8 cellular contexts compared by ENCODE assay signal in the genomic region with DNA sequence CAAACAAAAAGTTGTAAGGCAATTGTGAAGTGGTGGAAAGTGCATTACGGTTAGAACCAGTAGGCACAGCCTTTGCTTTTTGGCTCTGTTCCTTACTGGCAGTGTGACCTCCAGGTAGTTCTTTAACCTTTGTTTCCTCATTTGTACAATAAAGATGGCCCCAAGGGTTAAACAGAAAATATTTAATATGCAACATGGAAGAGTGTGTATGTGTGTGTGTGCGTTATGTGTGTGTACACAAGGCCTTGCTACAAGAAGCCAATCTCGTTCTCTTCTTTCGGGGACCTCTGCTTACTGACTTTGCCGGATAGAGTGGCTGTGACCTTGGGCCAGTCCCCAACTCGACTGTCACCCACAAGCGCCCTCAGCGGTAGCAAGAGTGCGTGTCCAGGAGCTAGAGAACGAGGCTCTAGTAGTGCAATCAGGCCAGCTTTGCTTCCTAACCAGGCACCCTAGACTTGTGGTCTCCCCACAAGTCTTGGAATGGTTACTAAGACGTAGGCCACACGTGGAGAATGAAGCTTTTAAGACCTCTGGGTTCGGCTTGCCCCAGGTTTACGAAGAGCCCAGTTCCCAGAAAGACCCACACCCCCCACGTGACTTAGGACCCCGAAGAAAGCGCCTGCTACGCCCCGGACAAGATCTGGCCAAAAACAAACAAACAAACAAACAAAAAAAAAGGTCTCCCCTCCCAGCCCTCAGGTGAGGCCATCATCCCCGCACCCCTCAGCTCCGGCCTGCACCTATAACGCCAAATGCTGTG. TPM values are rescaled to one million over a fixed set of nuclear protein-coding genes. Genes with fewer than 3 reads are reported as not detected.
DNase-seq lines count a peak whose midpoint lies in the region; ATAC-seq and TF ChIP-seq lines count a peak whose summit lies in the region.

No MANE protein-coding gene starts in this region.

- H3K4me3 ChIP-seq in AG10803 (ENCODE audit: low read length) = peak overlapping the region; percentile 86
- H3K4me3 ChIP-seq in Jurkat, Clone E6-1 (ENCODE audit: low read length) = peak overlapping the region; percentile 92

- H3K27me3 Mint-ChIP-seq in T-cell = no peaks in the 10 kb centered on the region

- CTCF ChIA-PET in T-cell (lab: Charles Lee) = interaction anchor here in 1 of 2 donors (0.5 to 1.3 kb wide), 6 partner anchors 24 to 483 kb away, joined by 3 to 6 read pairs (median 4); a partner anchor contains a TSS

- peaks cover 67 to 82% (median 78%) of the 10 kb centered on the region in 3 donors for H3K4me1 Mint-ChIP-seq in T-cell

- H3K36me3 Mint-ChIP-seq in T-cell = peaks cover 20% of the 10 kb centered on the region

- POLR2A ChIA-PET in T-cell (lab: Charles Lee) = interaction anchor here (0.5 to 1.0 kb wide), 4 partner anchors 62 to 448 kb away, joined by 3 to 4 read pairs (median 3); no protein-coding TSS in a partner anchor

- TF ChIP-seq CTCF in AG10803 (conservative IDR thresholded peaks at IDR 0.05; ENCODE audit: low read length) = peak; percentile 29

- DNase-seq in AG10803 (ENCODE audit: low read depth) = peak; percentile 66
- DNase-seq in Jurkat, Clone E6-1 (ENCODE audit: low read depth, low spot score) = peak; percentile 37
- DNase-seq in T-cell = peak in 23 of 34 experiments; percentile 2 to 35 (median 13)
- peak; percentile 40 for DNase-seq in cerebellar cortex (ENCODE audit: low spot score)
- peak; percentile 61 to 67 for DNase-seq in left colon
- DNase-seq in stimulated activated CD4-positive, alpha-beta T cell treated with anti-CD3 and anti-CD28 coated beads, Interleukin-4, amount 100 ng/mL, for 48 hours (ENCODE audit: low read depth in 2 of 2) = peak; percentile 20 to 23

- peak overlapping the region; percentile 98 to 100 for H3K27ac Mint-ChIP-seq in T-cell

- H3K9me3 Mint-ChIP-seq in T-cell = no peaks in the 10 kb centered on the region

- H3K4me3 Mint-ChIP-seq in T-cell = peak overlapping the region; percentile 99

- intact Hi-C loops in left colon (cut with DNase I, micrococcal nuclease) = no loop called here

- ATAC-seq in GM18867 (IDR thresholded peaks at IDR 0.05; ENCODE audit: unreplicated experiment) (peak; percentile 28), T-cell (replicated peaks in 1 of 4) (no peak), left colon (peak; percentile 40), GM21723 (IDR thresholded peaks at IDR 0.05; ENCODE audit: unreplicated experiment) (no peak)

RNA-seq across cellular contexts. Expression of a gene that starts 0.6 kb away (rescaled TPM):
- 59.9 TPM for polyA plus RNA-seq in Jurkat, Clone E6-1 (2012; ENCODE audit: insufficient read depth, insufficient read length)
- 10 to 100 TPM; 21.9 to 31.1 (median 25.9) TPM for total RNA-seq in T-cell
- total RNA-seq in left colon = 100 to 1,000 TPM in 1 of 2 donors, 10 to 100 TPM in 1; 86.5 to 106 TPM

RNA-seq across cellular contexts. Expression of a gene that starts 2.7 kb away (rescaled TPM):
- polyA plus RNA-seq in Jurkat, Clone E6-1 (2012; ENCODE audit: insufficient read depth, insufficient read length) = 82.8 TPM
- 100 to 1,000 TPM in 4 of 5 donors, 10 to 100 TPM in 1; 98.8 to 168 (median 152) TPM for total RNA-seq in T-cell
- 100 to 1,000 TPM; 103 to 110 TPM for total RNA-seq in left colon

RNA-seq across cellular contexts. Expression of a gene that starts 46.8 kb away (rescaled TPM):
- not detected for polyA plus RNA-seq in Jurkat, Clone E6-1 (2012; ENCODE audit: insufficient read depth, insufficient read length)
- 10 to 100 TPM in 1 of 5 donors, 1 to 10 TPM in 3, under 1 TPM in 1; 0.78 to 23.5 (median 6.1) TPM for total RNA-seq in T-cell
- total RNA-seq in left colon = 10 to 100 TPM; 48.8 to 58.3 TPM

RNA-seq across cellular contexts. Expression of a gene that starts 58.5 kb away (rescaled TPM):
- polyA plus RNA-seq in Jurkat, Clone E6-1 (2012; ENCODE audit: insufficient read depth, insufficient read length) = 0.43 TPM
- total RNA-seq in T-cell (1 to 10 TPM in 3 of 5 donors, under 1 TPM in 2; 0.58 to 3.7 (median 1.4) TPM), left colon (under 1 TPM; 0.34 to 0.73 TPM)

Comparison
In these comparisons a context has a peak if more than half of its experiments do, and no peak if none do; other contexts are left out.
1. DNase-seq: peak in every context shown above with its lines; median percentile 66 in AG10803; 64 in left colon; 40 in cerebellar cortex; 37 in Jurkat, Clone E6-1; 22 in stimulated activated CD4-positive, alpha-beta T cell treated with anti-CD3 and anti-CD28 coated beads, Interleukin-4, amount 100 ng/mL, for 48 hours; 13 in T-cell.
2. ATAC-seq: peak in GM18867 (single experiment) and left colon (single experiment); none in T-cell (0 of 4) and GM21723 (single experiment).